Comparison of ENCODE assay signal across 10 cellular contexts in the genomic region with DNA sequence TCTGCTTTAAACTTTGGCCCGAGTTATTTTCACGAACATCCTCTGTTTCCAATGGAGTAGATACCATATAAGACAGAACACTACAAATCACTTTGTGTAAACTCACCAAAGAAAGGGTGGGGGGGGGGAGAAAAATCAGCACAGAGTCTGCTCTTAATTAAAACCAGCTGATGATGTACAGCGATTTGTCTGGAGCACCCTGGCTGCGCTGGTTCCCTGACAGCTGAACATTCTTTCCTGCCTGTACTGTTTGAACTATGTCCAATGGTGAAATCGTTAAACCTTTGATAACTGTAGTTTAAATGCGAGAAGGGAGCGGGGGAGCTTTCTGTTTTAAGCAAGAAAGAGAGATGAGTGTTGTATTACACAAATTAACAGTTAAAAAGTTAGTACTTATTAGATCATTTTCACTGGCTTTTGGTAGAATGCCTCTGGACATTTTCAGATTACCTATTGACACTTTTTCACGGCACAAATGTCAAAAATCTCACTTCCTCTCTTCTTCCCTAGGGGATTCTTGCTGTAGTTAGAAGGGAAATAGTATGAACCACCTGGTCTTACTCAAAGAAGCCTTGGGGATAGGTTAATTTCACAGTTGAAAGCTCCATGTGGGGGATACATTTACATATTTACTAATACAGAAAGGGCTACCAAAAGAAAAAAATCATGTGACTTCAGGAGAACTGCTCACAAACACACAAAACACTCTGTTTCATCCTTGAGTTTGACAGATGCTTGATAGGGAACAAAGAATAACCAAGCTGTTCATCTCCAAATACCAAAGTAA.
DNase-seq lines count a peak whose midpoint lies in the region; ATAC-seq and TF ChIP-seq lines count a peak whose summit lies in the region.
"Had no signal": no experiment of that assay in that cellular context is flagged by ENCODE, and none has a peak within 500 bp of the region (broad histone marks: within the 10 kb centered on the region; RNA-seq: fewer than 3 reads in every experiment).

No MANE protein-coding gene starts in this region.

- H3K4me1 ChIP-seq in aorta (ENCODE audit: control insufficient read depth in 1 of 2, insufficient read depth in 2 of 2, low read length in 2 of 2) = no peaks in the 10 kb centered on the region

- H3K9me3 Mint-ChIP-seq in stimulated activated naive CD8-positive, alpha-beta T cell treated with anti-CD3 and anti-CD28 coated beads, Interleukin-15, amount 100 ng/mL, for 72 hours = peaks cover 0 to 2% of the 10 kb centered on the region in 2 donors
- H3K9me3 Mint-ChIP-seq in chondrocyte (ENCODE audit: low read depth) = peaks cover 3% of the 10 kb centered on the region

- CTCF ChIA-PET in HEK293T (lab: Yijun Ruan, JAX) = interaction anchor here (0.6 kb wide), 1 partner anchor 237 kb away, joined by 3 read pairs; no protein-coding TSS in a partner anchor

- H3K4me3 ChIP-seq in aorta (ENCODE audit: low read length in 2 of 2) = no peak overlapping the region

- no peaks in the 10 kb centered on the region for H3K27me3 ChIP-seq in aorta (ENCODE audit: control insufficient read depth in 1 of 2, insufficient read depth in 2 of 2, low read length in 1 of 2)

- H3K27ac Mint-ChIP-seq in stimulated activated naive CD8-positive, alpha-beta T cell treated with anti-CD3 and anti-CD28 coated beads, Interleukin-15, amount 100 ng/mL, for 72 hours = no peak overlapping the region
- peak overlapping the region; percentile 57 for H3K27ac Mint-ChIP-seq in chondrocyte (ENCODE audit: unreplicated experiment)

- no peak for DNase-seq in stimulated activated naive CD8-positive, alpha-beta T cell treated with anti-CD3 and anti-CD28 coated beads, Interleukin-15, Interleukin-2, amounts not matched to agents 100 U/mL and 50 U/mL, for 24 hours
- DNase-seq in stimulated activated naive CD8-positive, alpha-beta T cell treated with anti-CD3 and anti-CD28 coated beads, Interleukin-15, amount 100 ng/mL, for 72 hours = no peak
- DNase-seq in chondrocyte (ENCODE audit: low spot score) (no peak), aorta (no peak), iPS-NIHi11 (ENCODE audit: low spot score) (no peak), HEK293T (ENCODE audit: extremely low spot score) (no peak), NCI-H1048 (lab: John Stamatoyannopoulos, UW) (no peak)
- DNase-seq: DMS53 had no signal

- no peaks in the 10 kb centered on the region for H3K9me3 ChIP-seq in aorta (ENCODE audit: control insufficient read depth, low read length)

- peaks cover 1% of the 10 kb centered on the region for H3K36me3 Mint-ChIP-seq in chondrocyte (ENCODE audit: low read depth)

- intact Hi-C loops in aorta (cut with DNase I) = no loop called here

- peaks cover 13% of the 10 kb centered on the region for H3K4me1 Mint-ChIP-seq in stimulated activated naive CD8-positive, alpha-beta T cell treated with anti-CD3 and anti-CD28 coated beads, Interleukin-15, amount 100 ng/mL, for 72 hours
- peaks cover 22% of the 10 kb centered on the region for H3K4me1 Mint-ChIP-seq in chondrocyte (ENCODE audit: low read depth)

- peak; percentile 40 for ATAC-seq in stimulated activated naive CD8-positive, alpha-beta T cell treated with anti-CD3 and anti-CD28 coated beads, Interleukin-15, Interleukin-2, amounts not matched to agents 100 U/mL and 50 U/mL, for 24 hours
- ATAC-seq in stimulated activated naive CD8-positive, alpha-beta T cell treated with anti-CD3 and anti-CD28 coated beads, Interleukin-15, amount 100 ng/mL, for 72 hours = no peak
- peak; percentile 85 for ATAC-seq in HG03060 (IDR thresholded peaks at IDR 0.05; ENCODE audit: low read depth, unreplicated experiment)
- ATAC-seq in aorta (ENCODE audit: low FRiP score) = no peak
- ATAC-seq: Panc1 had no signal

- WGBS in aorta, 2 donors = 20 to 34% methylated on average over 8 of the region's 8 CpGs

- TF ChIP-seq CTCF in chondrocyte (IDR thresholded peaks at IDR 0.05) = no peak

- H3K27ac ChIP-seq in aorta (ENCODE audit: low read depth in 1 of 2, low read length in 2 of 2) = no peak overlapping the region

- H3K4me3 Mint-ChIP-seq in stimulated activated naive CD8-positive, alpha-beta T cell treated with anti-CD3 and anti-CD28 coated beads, Interleukin-15, amount 100 ng/mL, for 72 hours = no peak overlapping the region
- H3K4me3 Mint-ChIP-seq in chondrocyte (ENCODE audit: unreplicated experiment) = no peak overlapping the region

- no peaks in the 10 kb centered on the region for H3K36me3 ChIP-seq in aorta (ENCODE audit: control insufficient read depth in 1 of 2, insufficient read depth in 2 of 2, low read length in 1 of 2)

- POLR2A ChIA-PET in HEK293T (lab: Yijun Ruan, JAX) = no interaction called here

- H3K27me3 Mint-ChIP-seq in stimulated activated naive CD8-positive, alpha-beta T cell treated with anti-CD3 and anti-CD28 coated beads, Interleukin-15, amount 100 ng/mL, for 72 hours = no peaks in the 10 kb centered on the region
- H3K27me3 Mint-ChIP-seq in chondrocyte (ENCODE audit: low read depth) = no peaks in the 10 kb centered on the region

TF ChIP-seq in HEK293T, 16 proteins besides CTCF, POLR2A, EP300 and RAD21:
- no peak for TF ChIP-seq BHLHE40 (IDR thresholded peaks at IDR 0.05; ENCODE audit: borderline replicate concordance)
- no peak for TF ChIP-seq L3MBTL2 (conservative IDR thresholded peaks at IDR 0.05)
- TF ChIP-seq FOXA1 (IDR thresholded peaks at IDR 0.05) = no peak
- TF ChIP-seq NFRKB (IDR thresholded peaks at IDR 0.05) = no peak
- no peak for TF ChIP-seq ARNT (IDR thresholded peaks at IDR 0.05)
- TF ChIP-seq ELF4 (IDR thresholded peaks at IDR 0.05) = no peak
- no peak for TF ChIP-seq FOXK2 (IDR thresholded peaks at IDR 0.05)
- no peak for TF ChIP-seq ZNF384 (IDR thresholded peaks at IDR 0.05)
- TF ChIP-seq, protein P1, sequence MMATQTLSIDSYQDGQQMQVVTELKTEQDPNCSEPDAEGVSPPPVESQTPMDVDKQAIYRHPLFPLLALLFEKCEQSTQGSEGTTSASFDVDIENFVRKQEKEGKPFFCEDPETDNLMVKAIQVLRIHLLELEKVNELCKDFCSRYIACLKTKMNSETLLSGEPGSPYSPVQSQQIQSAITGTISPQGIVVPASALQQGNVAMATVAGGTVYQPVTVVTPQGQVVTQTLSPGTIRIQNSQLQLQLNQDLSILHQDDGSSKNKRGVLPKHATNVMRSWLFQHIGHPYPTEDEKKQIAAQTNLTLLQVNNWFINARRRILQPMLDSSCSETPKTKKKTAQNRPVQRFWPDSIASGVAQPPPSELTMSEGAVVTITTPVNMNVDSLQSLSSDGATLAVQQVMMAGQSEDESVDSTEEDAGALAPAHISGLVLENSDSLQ (IDR thresholded peaks at IDR 0.05) = no peak
- no peak for TF ChIP-seq CTBP1 (IDR thresholded peaks at IDR 0.05; ENCODE audit: borderline replicate concordance)
- no peak for TF ChIP-seq SUZ12 (IDR thresholded peaks at IDR 0.05)
- no peak for TF ChIP-seq TARDBP (IDR thresholded peaks at IDR 0.05)
- TF ChIP-seq SP1 (IDR thresholded peaks at IDR 0.05) = no peak
- no peak for TF ChIP-seq LEF1 (IDR thresholded peaks at IDR 0.05; ENCODE audit: borderline replicate concordance)
- no peak for TF ChIP-seq HDGF (IDR thresholded peaks at IDR 0.05; ENCODE audit: borderline replicate concordance)
- no peak for TF ChIP-seq FOXM1 (IDR thresholded peaks at IDR 0.05; ENCODE audit: borderline replicate concordance)

Comparison
In these comparisons a context has a peak if more than half of its experiments do, and no peak if none do; other contexts are left out.
1. ATAC-seq: peak in stimulated activated naive CD8-positive, alpha-beta T cell treated with anti-CD3 and anti-CD28 coated beads, Interleukin-15, Interleukin-2, amounts not matched to agents 100 U/mL and 50 U/mL, for 24 hours (single experiment) and HG03060 (single experiment); none in stimulated activated naive CD8-positive, alpha-beta T cell treated with anti-CD3 and anti-CD28 coated beads, Interleukin-15, amount 100 ng/mL, for 72 hours (single experiment) and aorta (single experiment).